In genomic region chr10:49678827-49679479, GRCh38 we compare ENCODE assay signal across 2 cellular contexts.
TF ChIP-seq lines count a peak whose summit lies in the region.

No MANE protein-coding gene starts in this region.

TF ChIP-seq in SK-N-SH treated with all-trans-retinoic acid at 6 μM for 48 hours, 23 proteins besides CTCF, POLR2A, EP300 and RAD21 (continued from another document):
- TF ChIP-seq PATZ1 (CRISPR knock-in tag; IDR thresholded peaks at IDR 0.05; ENCODE audit: borderline replicate concordance): no peak
- TF ChIP-seq ZFP3 (CRISPR knock-in tag; IDR thresholded peaks at IDR 0.05): no peak
- TF ChIP-seq, protein P1, sequence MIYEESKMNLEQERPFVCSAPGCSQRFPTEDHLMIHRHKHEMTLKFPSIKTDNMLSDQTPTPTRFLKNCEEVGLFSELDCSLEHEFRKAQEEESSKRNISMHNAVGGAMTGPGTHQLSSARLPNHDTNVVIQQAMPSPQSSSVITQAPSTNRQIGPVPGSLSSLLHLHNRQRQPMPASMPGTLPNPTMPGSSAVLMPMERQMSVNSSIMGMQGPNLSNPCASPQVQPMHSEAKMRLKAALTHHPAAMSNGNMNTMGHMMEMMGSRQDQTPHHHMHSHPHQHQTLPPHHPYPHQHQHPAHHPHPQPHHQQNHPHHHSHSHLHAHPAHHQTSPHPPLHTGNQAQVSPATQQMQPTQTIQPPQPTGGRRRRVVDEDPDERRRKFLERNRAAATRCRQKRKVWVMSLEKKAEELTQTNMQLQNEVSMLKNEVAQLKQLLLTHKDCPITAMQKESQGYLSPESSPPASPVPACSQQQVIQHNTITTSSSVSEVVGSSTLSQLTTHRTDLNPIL (CRISPR knock-in tag; IDR thresholded peaks at IDR 0.05; ENCODE audit: low read depth): no peak
- TF ChIP-seq RARB (CRISPR knock-in tag; IDR thresholded peaks at IDR 0.05): no peak
- TF ChIP-seq ZC3H10 (CRISPR knock-in tag; IDR thresholded peaks at IDR 0.05): no peak

TF ChIP-seq in WTC11, 78 proteins besides CTCF, POLR2A, EP300 and RAD21 (continued from another document):
- TF ChIP-seq, protein P2, sequence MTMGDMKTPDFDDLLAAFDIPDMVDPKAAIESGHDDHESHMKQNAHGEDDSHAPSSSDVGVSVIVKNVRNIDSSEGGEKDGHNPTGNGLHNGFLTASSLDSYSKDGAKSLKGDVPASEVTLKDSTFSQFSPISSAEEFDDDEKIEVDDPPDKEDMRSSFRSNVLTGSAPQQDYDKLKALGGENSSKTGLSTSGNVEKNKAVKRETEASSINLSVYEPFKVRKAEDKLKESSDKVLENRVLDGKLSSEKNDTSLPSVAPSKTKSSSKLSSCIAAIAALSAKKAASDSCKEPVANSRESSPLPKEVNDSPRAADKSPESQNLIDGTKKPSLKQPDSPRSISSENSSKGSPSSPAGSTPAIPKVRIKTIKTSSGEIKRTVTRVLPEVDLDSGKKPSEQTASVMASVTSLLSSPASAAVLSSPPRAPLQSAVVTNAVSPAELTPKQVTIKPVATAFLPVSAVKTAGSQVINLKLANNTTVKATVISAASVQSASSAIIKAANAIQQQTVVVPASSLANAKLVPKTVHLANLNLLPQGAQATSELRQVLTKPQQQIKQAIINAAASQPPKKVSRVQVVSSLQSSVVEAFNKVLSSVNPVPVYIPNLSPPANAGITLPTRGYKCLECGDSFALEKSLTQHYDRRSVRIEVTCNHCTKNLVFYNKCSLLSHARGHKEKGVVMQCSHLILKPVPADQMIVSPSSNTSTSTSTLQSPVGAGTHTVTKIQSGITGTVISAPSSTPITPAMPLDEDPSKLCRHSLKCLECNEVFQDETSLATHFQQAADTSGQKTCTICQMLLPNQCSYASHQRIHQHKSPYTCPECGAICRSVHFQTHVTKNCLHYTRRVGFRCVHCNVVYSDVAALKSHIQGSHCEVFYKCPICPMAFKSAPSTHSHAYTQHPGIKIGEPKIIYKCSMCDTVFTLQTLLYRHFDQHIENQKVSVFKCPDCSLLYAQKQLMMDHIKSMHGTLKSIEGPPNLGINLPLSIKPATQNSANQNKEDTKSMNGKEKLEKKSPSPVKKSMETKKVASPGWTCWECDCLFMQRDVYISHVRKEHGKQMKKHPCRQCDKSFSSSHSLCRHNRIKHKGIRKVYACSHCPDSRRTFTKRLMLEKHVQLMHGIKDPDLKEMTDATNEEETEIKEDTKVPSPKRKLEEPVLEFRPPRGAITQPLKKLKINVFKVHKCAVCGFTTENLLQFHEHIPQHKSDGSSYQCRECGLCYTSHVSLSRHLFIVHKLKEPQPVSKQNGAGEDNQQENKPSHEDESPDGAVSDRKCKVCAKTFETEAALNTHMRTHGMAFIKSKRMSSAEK (CRISPR knock-in tag; IDR thresholded peaks at IDR 0.05; ENCODE audit: borderline replicate concordance): no peak
- TF ChIP-seq NFATC4 (CRISPR knock-in tag; IDR thresholded peaks at IDR 0.05) (no peak), USF2 (CRISPR knock-in tag; IDR thresholded peaks at IDR 0.05) (no peak), NFYB (CRISPR knock-in tag; conservative IDR thresholded peaks at IDR 0.05; ENCODE audit: low read depth) (no peak), HMGA2 (CRISPR knock-in tag; IDR thresholded peaks at IDR 0.05) (no peak), ZNF263 (CRISPR knock-in tag; IDR thresholded peaks at IDR 0.05; ENCODE audit: low read depth) (no peak)
- TF ChIP-seq, protein P3, sequence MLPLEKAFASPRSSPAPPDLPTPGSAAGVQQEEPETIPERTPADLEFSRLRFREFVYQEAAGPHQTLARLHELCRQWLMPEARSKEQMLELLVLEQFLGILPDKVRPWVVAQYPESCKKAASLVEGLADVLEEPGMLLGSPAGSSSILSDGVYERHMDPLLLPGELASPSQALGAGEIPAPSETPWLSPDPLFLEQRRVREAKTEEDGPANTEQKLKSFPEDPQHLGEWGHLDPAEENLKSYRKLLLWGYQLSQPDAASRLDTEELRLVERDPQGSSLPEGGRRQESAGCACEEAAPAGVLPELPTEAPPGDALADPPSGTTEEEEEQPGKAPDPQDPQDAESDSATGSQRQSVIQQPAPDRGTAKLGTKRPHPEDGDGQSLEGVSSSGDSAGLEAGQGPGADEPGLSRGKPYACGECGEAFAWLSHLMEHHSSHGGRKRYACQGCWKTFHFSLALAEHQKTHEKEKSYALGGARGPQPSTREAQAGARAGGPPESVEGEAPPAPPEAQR (CRISPR knock-in tag; IDR thresholded peaks at IDR 0.05): no peak
